ENCODE assay signal across 8 cellular contexts in the genomic region with DNA sequence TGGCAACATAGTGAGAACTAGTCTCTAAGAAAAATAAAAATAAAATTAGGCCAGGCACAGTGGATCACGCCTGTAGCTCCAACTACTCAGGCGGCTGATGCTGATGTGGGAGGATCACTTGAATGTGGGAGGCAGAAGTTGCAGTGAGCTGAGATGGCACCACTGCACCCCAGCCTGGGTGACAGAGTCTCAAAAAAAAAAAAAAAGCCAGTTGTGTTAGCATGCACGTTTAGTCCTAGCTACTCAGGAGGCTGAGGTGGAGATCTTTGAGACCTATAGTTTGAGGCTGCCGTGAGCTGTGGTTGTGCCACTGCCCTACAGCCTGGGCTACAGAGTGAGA. TPM values are rescaled to one million over a fixed set of nuclear protein-coding genes. Genes with fewer than 3 reads are reported as not detected.
DNase-seq lines count a peak whose midpoint lies in the region; ATAC-seq lines count a peak whose summit lies in the region.

No MANE protein-coding gene starts in this region.

- H3K4me1 ChIP-seq in CD4-positive, alpha-beta memory T cell (ENCODE audit: insufficient read depth, low read length), result peaks cover 64% of the 10 kb centered on the region
- H3K4me1 ChIP-seq in naive thymus-derived CD4-positive, alpha-beta T cell (ENCODE audit: control insufficient read depth in 2 of 2, insufficient read depth in 2 of 2, low read length in 2 of 2), result peaks cover 19 to 26% of the 10 kb centered on the region in 2 donors

- intact Hi-C loops in CD4-positive, alpha-beta memory T cell (cut with micrococcal nuclease), result no loop called here
- intact Hi-C loops in naive thymus-derived CD4-positive, alpha-beta T cell (cut with micrococcal nuclease), result no loop called here

- H3K9me3 ChIP-seq in CD4-positive, alpha-beta memory T cell (ENCODE audit: control insufficient read depth in 1 of 2, low read length in 2 of 2), result no peaks in the 10 kb centered on the region
- H3K9me3 ChIP-seq in naive thymus-derived CD4-positive, alpha-beta T cell (ENCODE audit: control insufficient read depth in 2 of 3, low read length in 3 of 3), result no peaks in the 10 kb centered on the region

- peaks cover 8% of the 10 kb centered on the region for H3K36me3 ChIP-seq in CD4-positive, alpha-beta memory T cell (ENCODE audit: insufficient read depth, low read length)
- peaks cover 0 to 17% (median 0%) of the 10 kb centered on the region in 3 experiments for H3K36me3 ChIP-seq in naive thymus-derived CD4-positive, alpha-beta T cell (ENCODE audit: control insufficient read depth in 2 of 3, insufficient read depth in 3 of 3, low read length in 3 of 3)

- CTCF ChIA-PET in CD4-positive, alpha-beta memory T cell (lab: Charles Lee; ENCODE audit: partially characterized antibody), result interaction anchor here (0.8 to 8.0 kb wide), 7 partner anchors 8 to 309 kb away, joined by 3 to 127 read pairs (median 7); a partner anchor contains a TSS
- CTCF ChIA-PET in naive thymus-derived CD4-positive, alpha-beta T cell (lab: Charles Lee), result interaction anchor here (0.9 kb wide), 1 partner anchor 14 kb away, joined by 5 read pairs; no protein-coding TSS in a partner anchor

- no peaks in the 10 kb centered on the region for H3K27me3 ChIP-seq in CD4-positive, alpha-beta memory T cell (ENCODE audit: insufficient read depth, low read length)
- H3K27me3 ChIP-seq in naive thymus-derived CD4-positive, alpha-beta T cell (ENCODE audit: control insufficient read depth in 2 of 2, insufficient read depth in 2 of 2, low read length in 2 of 2), result no peaks in the 10 kb centered on the region

- peaks cover 31 to 39% of the 10 kb centered on the region in 2 donors for H3K36me3 Mint-ChIP-seq in CD4-positive, alpha-beta memory T cell
- peaks cover 13% of the 10 kb centered on the region for H3K36me3 Mint-ChIP-seq in IgD-negative memory B cell
- H3K36me3 Mint-ChIP-seq in activated T-helper 17 cell treated with anti-CD3 and anti-CD28 coated beads, Interleukin-2, amount 50 U/mL, for 72 hours (ENCODE audit: low read depth), result peaks cover 70% of the 10 kb centered on the region
- H3K36me3 Mint-ChIP-seq in naive thymus-derived CD4-positive, alpha-beta T cell, result peaks cover 17 to 55% (median 30%) of the 10 kb centered on the region in 5 donors

- H3K27ac Mint-ChIP-seq in CD4-positive, alpha-beta memory T cell, result peak overlapping the region; percentile 42 to 94 (median 92)
- H3K27ac Mint-ChIP-seq in IgD-negative memory B cell, result peak overlapping the region; percentile 22 to 99 (median 96)
- H3K27ac Mint-ChIP-seq in activated T-helper 17 cell treated with anti-CD3 and anti-CD28 coated beads, Interleukin-2, amount 50 U/mL, for 72 hours, result peak overlapping the region; percentile 89
- H3K27ac Mint-ChIP-seq in naive thymus-derived CD4-positive, alpha-beta T cell, result peak overlapping the region; percentile 84 to 97 (median 92)

- peak overlapping the region; percentile 80 for H3K27ac ChIP-seq in CD4-positive, alpha-beta memory T cell (ENCODE audit: low read depth, low read length)
- peak overlapping the region; percentile 79 for H3K27ac ChIP-seq in naive thymus-derived CD4-positive, alpha-beta T cell (ENCODE audit: low read depth, low read length)

- no peak for DNase-seq in CD4-positive, alpha-beta memory T cell
- DNase-seq in naive thymus-derived CD4-positive, alpha-beta T cell, result peak in 2 of 9 donors; percentile 31 to 34
- no peak for DNase-seq in cerebellar nuclear complex (lab: John Stamatoyannopoulos, UW)

- H3K4me3 Mint-ChIP-seq in CD4-positive, alpha-beta memory T cell, result peak overlapping the region; percentile 88 to 99 (median 96)
- peak overlapping the region; percentile 97 to 100 (median 98) for H3K4me3 Mint-ChIP-seq in IgD-negative memory B cell
- H3K4me3 Mint-ChIP-seq in activated T-helper 17 cell treated with anti-CD3 and anti-CD28 coated beads, Interleukin-2, amount 50 U/mL, for 72 hours, result peak overlapping the region; percentile 94
- H3K4me3 Mint-ChIP-seq in naive thymus-derived CD4-positive, alpha-beta T cell, result peak overlapping the region; percentile 86 to 98 (median 94)

- no peaks in the 10 kb centered on the region for H3K27me3 Mint-ChIP-seq in CD4-positive, alpha-beta memory T cell
- H3K27me3 Mint-ChIP-seq in IgD-negative memory B cell, result no peaks in the 10 kb centered on the region
- no peaks in the 10 kb centered on the region for H3K27me3 Mint-ChIP-seq in activated T-helper 17 cell treated with anti-CD3 and anti-CD28 coated beads, Interleukin-2, amount 50 U/mL, for 72 hours
- H3K27me3 Mint-ChIP-seq in naive thymus-derived CD4-positive, alpha-beta T cell, result no peaks in the 10 kb centered on the region

- peaks cover 55 to 81% (median 64%) of the 10 kb centered on the region in 4 donors for H3K4me1 Mint-ChIP-seq in CD4-positive, alpha-beta memory T cell
- peaks cover 33 to 60% (median 40%) of the 10 kb centered on the region in 3 donors for H3K4me1 Mint-ChIP-seq in IgD-negative memory B cell
- H3K4me1 Mint-ChIP-seq in activated T-helper 17 cell treated with anti-CD3 and anti-CD28 coated beads, Interleukin-2, amount 50 U/mL, for 72 hours, result peaks cover 45% of the 10 kb centered on the region
- H3K4me1 Mint-ChIP-seq in naive thymus-derived CD4-positive, alpha-beta T cell, result peaks cover 49 to 80% (median 69%) of the 10 kb centered on the region in 7 donors

- H3K9me3 Mint-ChIP-seq in CD4-positive, alpha-beta memory T cell, result no peaks in the 10 kb centered on the region
- no peaks in the 10 kb centered on the region for H3K9me3 Mint-ChIP-seq in IgD-negative memory B cell
- H3K9me3 Mint-ChIP-seq in activated T-helper 17 cell treated with anti-CD3 and anti-CD28 coated beads, Interleukin-2, amount 50 U/mL, for 72 hours, result no peaks in the 10 kb centered on the region
- H3K9me3 Mint-ChIP-seq in naive thymus-derived CD4-positive, alpha-beta T cell, result peaks cover 0 to 6% (median 0%) of the 10 kb centered on the region in 11 donors

- peak overlapping the region in 1 of 2 donors; percentile 81 for H3K4me3 ChIP-seq in CD4-positive, alpha-beta memory T cell (ENCODE audit: low read length in 2 of 2)
- H3K4me3 ChIP-seq in naive thymus-derived CD4-positive, alpha-beta T cell (ENCODE audit: low read length), result peak overlapping the region; percentile 86

- ATAC-seq in activated T-helper 17 cell treated with anti-CD3 and anti-CD28 coated beads, Interleukin-2, amount 50 U/mL, for 72 hours (replicated peaks), result peak; percentile 25
- ATAC-seq in naive thymus-derived CD4-positive, alpha-beta T cell, result no peak
- ATAC-seq in GM18909 (IDR thresholded peaks at IDR 0.05; ENCODE audit: poor library complexity, unreplicated experiment) (no peak), HG03439 (IDR thresholded peaks at IDR 0.05; ENCODE audit: unreplicated experiment) (no peak), HG03175 (IDR thresholded peaks at IDR 0.05; ENCODE audit: unreplicated experiment) (no peak)

- POLR2A ChIA-PET in CD4-positive, alpha-beta memory T cell (lab: Charles Lee; ENCODE audit: partially characterized antibody), result interaction anchor here (1.6 to 4.1 kb wide), 3 partner anchors 94 to 261 kb away, joined by 5 to 44 read pairs (median 22); a partner anchor contains a TSS
- POLR2A ChIA-PET in naive thymus-derived CD4-positive, alpha-beta T cell (lab: Charles Lee), result interaction anchor here (3.9 kb wide), 1 partner anchor 157 kb away, joined by 28 read pairs; a partner anchor contains a TSS

RNA-seq across cellular contexts. Expression of a gene that starts 2.5 kb away (rescaled TPM):
- total RNA-seq in CD4-positive, alpha-beta memory T cell, result 10 to 100 TPM; 54.7 to 56.9 TPM
- polyA plus RNA-seq in CD4-positive, alpha-beta memory T cell, result 100 to 1,000 TPM in 1 of 2 donors, 10 to 100 TPM in 1; 89.4 to 134 TPM
- 112 TPM for polyA plus RNA-seq in IgD-negative memory B cell
- 10 to 100 TPM; 31.4 to 35.8 TPM for total RNA-seq in activated T-helper 17 cell treated with anti-CD3 and anti-CD28 coated beads, Interleukin-2, amount 50 U/mL, for 72 hours
- 10 to 100 TPM; 19.8 to 72.8 (median 47.7) TPM for total RNA-seq in naive thymus-derived CD4-positive, alpha-beta T cell
- 10 to 100 TPM; 60.5 to 86.1 TPM for polyA plus RNA-seq in naive thymus-derived CD4-positive, alpha-beta T cell
